In genomic region chr1:236836157-236836556, GRCh38 we compare ENCODE assay signal across 12 cellular contexts.
"Had no signal": no experiment of that assay in that cellular context is flagged by ENCODE, and none has a peak within 500 bp of the region (broad histone marks: within the 10 kb centered on the region; RNA-seq: fewer than 3 reads in every experiment).

No MANE protein-coding gene starts in this region.

- H3K4me3 Mint-ChIP-seq: activated T-cell treated with anti-CD3 and anti-CD28 coated beads, Interleukin-2, amount 50 U/mL, for 4 hours; T-helper 17 cell had no signal

- H3K9me3 Mint-ChIP-seq: activated T-cell treated with anti-CD3 and anti-CD28 coated beads, Interleukin-2, amount 50 U/mL, for 4 hours had no signal

- DNase-seq: activated gamma-delta T cell; activated T-cell treated with anti-CD3 and anti-CD28 coated beads, Interleukin-2, amount 50 U/mL, for 4 hours; caudate nucleus; effector memory CD4-positive, alpha-beta T cell; hypothalamus; kidney glomerular epithelial cell; T-helper 17 cell; tibial artery had no signal

- H3K27me3 ChIP-seq: gastroesophageal sphincter, tibial artery had no signal

- H3K4me3 ChIP-seq: coronary artery, gastroesophageal sphincter, tibial artery had no signal

- H3K27ac ChIP-seq: coronary artery, epithelial cell of prostate, gastroesophageal sphincter, tibial artery had no signal

- H3K27me3 Mint-ChIP-seq: T-helper 17 cell had no signal

- H3K9me3 ChIP-seq: gastroesophageal sphincter, tibial artery had no signal

- H3K4me1 ChIP-seq: gastroesophageal sphincter, tibial artery had no signal

- ATAC-seq: activated CD4-positive, CD25-positive, alpha-beta regulatory T cell treated with anti-CD3 and anti-CD28 coated beads, Interleukin-2, amount 50 U/mL, for 24 hours; activated T-cell treated with anti-CD3 and anti-CD28 coated beads, Interleukin-2, amount 50 U/mL, for 4 hours; gastroesophageal sphincter; T-helper 17 cell had no signal
